In genomic region chr10:128774979-128775378, GRCh38 we compare ENCODE assay signal across 7 cellular contexts.
"Had no signal": no experiment of that assay in that cellular context is flagged by ENCODE, and none has a peak within 500 bp of the region (broad histone marks: within the 10 kb centered on the region; RNA-seq: fewer than 3 reads in every experiment).

No MANE protein-coding gene starts in this region.

- H3K4me3 Mint-ChIP-seq: H9 had no signal

- H3K4me3 ChIP-seq: K562 had no signal

- ATAC-seq: K562 had no signal

- FAIRE-seq: H54, HTR-8/SVneo, K562 had no signal

- DNase-seq: GOT3, H9, HCEC 1CT, KG1 had no signal
